ENCODE assay signal across 8 cellular contexts in genomic region chr16:66326995-66327513, GRCh38. TPM values are rescaled to one million over a fixed set of nuclear protein-coding genes. Genes with fewer than 3 reads are reported as not detected.
DNase-seq lines count a peak whose midpoint lies in the region; ATAC-seq and TF ChIP-seq lines count a peak whose summit lies in the region.

No MANE protein-coding gene starts in this region.

- peaks cover 2% of the 10 kb centered on the region for H3K36me3 Mint-ChIP-seq in chondrocyte (ENCODE audit: low read depth)
- H3K36me3 Mint-ChIP-seq in glutamatergic neuron (ENCODE audit: unreplicated experiment) = peaks cover 10% of the 10 kb centered on the region

- no peak for TF ChIP-seq CTCF in mucosa of descending colon (IDR thresholded peaks at IDR 0.05)
- no peak for TF ChIP-seq CTCF in chondrocyte (IDR thresholded peaks at IDR 0.05)
- no peak for TF ChIP-seq CTCF in glutamatergic neuron (IDR thresholded peaks at IDR 0.05; ENCODE audit: partially characterized antibody, unreplicated experiment)

- no peak overlapping the region for H3K4me3 ChIP-seq in mucosa of descending colon

- H3K27me3 Mint-ChIP-seq in chondrocyte (ENCODE audit: low read depth) = peaks cover 7% of the 10 kb centered on the region
- peaks cover 11% of the 10 kb centered on the region for H3K27me3 Mint-ChIP-seq in glutamatergic neuron (ENCODE audit: unreplicated experiment)

- no peaks in the 10 kb centered on the region for H3K9me3 ChIP-seq in mucosa of descending colon

- DNase-seq in C1 segment of cervical spinal cord (lab: John Stamatoyannopoulos, UW) (peak in 10 of 14 donors; percentile 18 to 60 (median 44)), NCI-H2029 treated with DMSO at 0.1 percent for 48 hours (lab: John Stamatoyannopoulos, UW) (peak; percentile 37), astrocyte of the hippocampus (ENCODE audit: low read depth, low spot score) (peak; percentile 65), mucosa of descending colon (peak in 2 of 3 donors; percentile 25 to 54), NCI-H1694 treated with DMSO at 0.1 percent for 48 hours (lab: John Stamatoyannopoulos, UW) (no peak), chondrocyte (ENCODE audit: low spot score) (no peak), glutamatergic neuron (no peak)
- DNase-seq in activated T-cell treated with anti-CD3 and anti-CD28 coated beads, Interleukin-2, amount 50 U/mL, for 1 hour = no peak

- no peaks in the 10 kb centered on the region for H3K4me1 ChIP-seq in mucosa of descending colon (ENCODE audit: low read depth)

- H3K4me1 Mint-ChIP-seq in chondrocyte (ENCODE audit: low read depth) = peaks cover 18% of the 10 kb centered on the region
- peaks cover 2% of the 10 kb centered on the region for H3K4me1 Mint-ChIP-seq in glutamatergic neuron (ENCODE audit: low read depth, unreplicated experiment)

- H3K9me3 Mint-ChIP-seq in chondrocyte (ENCODE audit: low read depth) = peaks cover 3% of the 10 kb centered on the region
- peaks cover 8% of the 10 kb centered on the region for H3K9me3 Mint-ChIP-seq in glutamatergic neuron (ENCODE audit: unreplicated experiment)

- no peaks in the 10 kb centered on the region for H3K36me3 ChIP-seq in mucosa of descending colon (ENCODE audit: low read depth)

- intact Hi-C loops in mucosa of descending colon (cut with DNase I, micrococcal nuclease) = no loop called here

- H3K27ac Mint-ChIP-seq in chondrocyte (ENCODE audit: unreplicated experiment) (no peak overlapping the region), glutamatergic neuron (ENCODE audit: unreplicated experiment) (no peak overlapping the region)

- H3K4me3 Mint-ChIP-seq in chondrocyte (ENCODE audit: unreplicated experiment) = no peak overlapping the region
- no peak overlapping the region for H3K4me3 Mint-ChIP-seq in glutamatergic neuron (ENCODE audit: unreplicated experiment)

- peak; percentile 70 for ATAC-seq in mucosa of descending colon

RNA-seq across cellular contexts. Expression of gene CDH5, which starts 39.4 kb away (rescaled TPM):
- total RNA-seq in mucosa of descending colon (10 to 100 TPM in 2 of 3 donors, 1 to 10 TPM in 1; 5.5 to 17.0 (median 10.2) TPM), chondrocyte (not detected in 3 replicates), glutamatergic neuron (ENCODE audit: unreplicated experiment) (9.6 TPM)

Comparison
In these comparisons a context has a peak if more than half of its experiments do, and no peak if none do; other contexts are left out.
1. DNase-seq: peak in C1 segment of cervical spinal cord (10 of 14), NCI-H2029 treated with DMSO at 0.1 percent for 48 hours (single experiment), astrocyte of the hippocampus (single experiment) and mucosa of descending colon (2 of 3); none in activated T-cell treated with anti-CD3 and anti-CD28 coated beads, Interleukin-2, amount 50 U/mL, for 1 hour (single experiment), NCI-H1694 treated with DMSO at 0.1 percent for 48 hours (single experiment), chondrocyte (single experiment) and glutamatergic neuron (single experiment).